ENCODE assay signal across 23 cellular contexts in genomic region chr7:139192014-139192706, GRCh38.
"Had no signal": no experiment of that assay in that cellular context is flagged by ENCODE, and none has a peak within 500 bp of the region (broad histone marks: within the 10 kb centered on the region; RNA-seq: fewer than 3 reads in every experiment).

No MANE protein-coding gene starts in this region.

- ATAC-seq: activated CD8-positive, alpha-beta memory T cell treated with anti-CD3 and anti-CD28 coated beads, Interleukin-2, amount 10 ng/mL, durations not matched to agents 7 days and 5 days; activated T-helper 17 cell treated with anti-CD3 and anti-CD28 coated beads, Interleukin-2, amount 50 U/mL, for 72 hours; body of pancreas; left lobe of liver; right lobe of liver; stimulated activated effector memory CD8-positive, alpha-beta T cell treated with anti-CD3 and anti-CD28 coated beads, Interleukin-12 subunit alpha, Interleukin-12 subunit beta, amount 100 ng/mL, for 72 hours had no signal

- H3K36me3 Mint-ChIP-seq: stimulated activated effector memory CD8-positive, alpha-beta T cell treated with anti-CD3 and anti-CD28 coated beads, Interleukin-12 subunit alpha, Interleukin-12 subunit beta, amount 100 ng/mL, for 72 hours had no signal

- H3K9me3 ChIP-seq: body of pancreas, prostate gland, right lobe of liver, testis had no signal

- H3K4me3 ChIP-seq: body of pancreas, coronary artery, prostate gland, right lobe of liver, smooth muscle cell, testis had no signal

- H3K27me3 Mint-ChIP-seq: activated B cell treated with CpG ODN at 0.5 μM for 24 hours; activated CD4-positive, alpha-beta memory T cell treated with anti-CD3 and anti-CD28 coated beads, Interleukin-2, amount 10 ng/mL, durations not matched to agents 7 days and 5 days; activated CD8-positive, alpha-beta memory T cell treated with anti-CD3 and anti-CD28 coated beads, Interleukin-2, amount 10 ng/mL, durations not matched to agents 7 days and 5 days; activated naive CD8-positive, alpha-beta T cell treated with anti-CD3 and anti-CD28 coated beads, Interleukin-2, amount 10 ng/mL, durations not matched to agents 7 days and 5 days; activated T-helper 17 cell treated with anti-CD3 and anti-CD28 coated beads, Interleukin-2, amount 50 U/mL, for 72 hours; central memory CD8-positive, alpha-beta T cell; naive B cell; type B pancreatic cell had no signal

- H3K27me3 ChIP-seq: body of pancreas, right lobe of liver, testis had no signal

- DNase-seq: activated B cell treated with CpG ODN at 0.5 μM for 24 hours; activated CD4-positive, alpha-beta memory T cell treated with anti-CD3 and anti-CD28 coated beads, Interleukin-2, amount 10 ng/mL, durations not matched to agents 7 days and 5 days; activated CD4-positive, alpha-beta T cell treated with anti-CD3 and anti-CD28 coated beads for 48 hours; activated CD8-positive, alpha-beta memory T cell treated with anti-CD3 and anti-CD28 coated beads, Interleukin-2, amount 10 ng/mL, durations not matched to agents 7 days and 5 days; activated naive CD4-positive, alpha-beta T cell; activated naive CD8-positive, alpha-beta T cell treated with anti-CD3 and anti-CD28 coated beads, Interleukin-2, amount 10 ng/mL, durations not matched to agents 7 days and 5 days; body of pancreas; foreskin fibroblast; hippocampal formation; naive B cell; right lobe of liver; stimulated activated CD4-positive, alpha-beta T cell treated with anti-CD3 and anti-CD28 coated beads, Interleukin-4, amount 100 ng/mL, for 24 hours; testis had no signal

- H3K36me3 ChIP-seq: prostate gland, right lobe of liver had no signal

- H3K4me1 ChIP-seq: prostate gland, right lobe of liver, testis had no signal

- H3K4me1 Mint-ChIP-seq: activated B cell treated with CpG ODN at 0.5 μM for 24 hours; activated CD4-positive, alpha-beta memory T cell treated with anti-CD3 and anti-CD28 coated beads, Interleukin-2, amount 10 ng/mL, durations not matched to agents 7 days and 5 days; activated CD8-positive, alpha-beta memory T cell treated with anti-CD3 and anti-CD28 coated beads, Interleukin-2, amount 10 ng/mL, durations not matched to agents 7 days and 5 days; activated naive CD8-positive, alpha-beta T cell treated with anti-CD3 and anti-CD28 coated beads, Interleukin-2, amount 10 ng/mL, durations not matched to agents 7 days and 5 days; activated T-helper 17 cell treated with anti-CD3 and anti-CD28 coated beads, Interleukin-2, amount 50 U/mL, for 72 hours; central memory CD8-positive, alpha-beta T cell; naive B cell; neural crest cell; stimulated activated effector memory CD8-positive, alpha-beta T cell treated with anti-CD3 and anti-CD28 coated beads, Interleukin-12 subunit alpha, Interleukin-12 subunit beta, amount 100 ng/mL, for 72 hours had no signal

- H3K27ac Mint-ChIP-seq: activated B cell treated with CpG ODN at 0.5 μM for 24 hours; activated CD4-positive, alpha-beta memory T cell treated with anti-CD3 and anti-CD28 coated beads, Interleukin-2, amount 10 ng/mL, durations not matched to agents 7 days and 5 days; activated CD8-positive, alpha-beta memory T cell treated with anti-CD3 and anti-CD28 coated beads, Interleukin-2, amount 10 ng/mL, durations not matched to agents 7 days and 5 days; activated naive CD8-positive, alpha-beta T cell treated with anti-CD3 and anti-CD28 coated beads, Interleukin-2, amount 10 ng/mL, durations not matched to agents 7 days and 5 days; activated T-helper 17 cell treated with anti-CD3 and anti-CD28 coated beads, Interleukin-2, amount 50 U/mL, for 72 hours; stimulated activated effector memory CD8-positive, alpha-beta T cell treated with anti-CD3 and anti-CD28 coated beads, Interleukin-12 subunit alpha, Interleukin-12 subunit beta, amount 100 ng/mL, for 72 hours; T-helper 2 cell treated with Interferon-gamma antibody and Interleukin-4, amounts not matched to agents 5 μg/mL and 100 μg/mL, for 36 hours; type B pancreatic cell had no signal

- H3K9me3 Mint-ChIP-seq: activated CD4-positive, alpha-beta memory T cell treated with anti-CD3 and anti-CD28 coated beads, Interleukin-2, amount 10 ng/mL, durations not matched to agents 7 days and 5 days; activated naive CD8-positive, alpha-beta T cell treated with anti-CD3 and anti-CD28 coated beads, Interleukin-2, amount 10 ng/mL, durations not matched to agents 7 days and 5 days; activated T-helper 17 cell treated with anti-CD3 and anti-CD28 coated beads, Interleukin-2, amount 50 U/mL, for 72 hours; central memory CD8-positive, alpha-beta T cell; stimulated activated effector memory CD8-positive, alpha-beta T cell treated with anti-CD3 and anti-CD28 coated beads, Interleukin-12 subunit alpha, Interleukin-12 subunit beta, amount 100 ng/mL, for 72 hours; T-helper 2 cell treated with Interferon-gamma antibody and Interleukin-4, amounts not matched to agents 5 μg/mL and 100 μg/mL, for 36 hours had no signal

- H3K27ac ChIP-seq: body of pancreas, coronary artery, prostate gland, right lobe of liver, testis had no signal

- H3K4me3 Mint-ChIP-seq: activated B cell treated with CpG ODN at 0.5 μM for 24 hours; activated CD4-positive, alpha-beta memory T cell treated with anti-CD3 and anti-CD28 coated beads, Interleukin-2, amount 10 ng/mL, durations not matched to agents 7 days and 5 days; activated CD8-positive, alpha-beta memory T cell treated with anti-CD3 and anti-CD28 coated beads, Interleukin-2, amount 10 ng/mL, durations not matched to agents 7 days and 5 days; activated naive CD8-positive, alpha-beta T cell treated with anti-CD3 and anti-CD28 coated beads, Interleukin-2, amount 10 ng/mL, durations not matched to agents 7 days and 5 days; activated T-helper 17 cell treated with anti-CD3 and anti-CD28 coated beads, Interleukin-2, amount 50 U/mL, for 72 hours; central memory CD8-positive, alpha-beta T cell; naive B cell; neural crest cell; stimulated activated effector memory CD8-positive, alpha-beta T cell treated with anti-CD3 and anti-CD28 coated beads, Interleukin-12 subunit alpha, Interleukin-12 subunit beta, amount 100 ng/mL, for 72 hours; T-helper 2 cell treated with Interferon-gamma antibody and Interleukin-4, amounts not matched to agents 5 μg/mL and 100 μg/mL, for 36 hours; type B pancreatic cell had no signal
